Comparison of ENCODE assay signal across 8 cellular contexts in the genomic region with DNA sequence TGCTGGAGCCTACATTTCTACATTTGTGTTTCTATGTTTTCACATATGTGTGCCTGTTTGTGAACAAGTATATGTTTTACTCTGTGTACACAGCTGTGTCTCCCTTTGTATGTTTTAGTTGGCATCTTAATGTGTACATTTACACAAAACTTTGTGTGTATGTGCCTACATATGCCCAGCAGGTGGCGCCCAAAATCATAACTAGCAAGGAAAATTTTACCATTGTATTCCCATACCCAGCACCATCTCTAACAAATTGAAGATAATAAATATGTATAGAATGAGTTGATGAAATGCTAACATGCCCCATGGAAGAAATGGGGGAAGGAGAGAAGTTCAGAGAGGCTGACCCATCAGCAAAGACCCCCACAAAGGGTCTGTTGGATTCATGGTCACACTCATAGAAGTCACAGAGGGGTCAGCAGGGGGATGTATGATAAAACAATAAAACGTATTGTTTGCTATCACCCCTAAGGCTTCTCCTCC. TPM values are rescaled to one million over a fixed set of nuclear protein-coding genes. Genes with fewer than 3 reads are reported as not detected.
DNase-seq lines count a peak whose midpoint lies in the region; ATAC-seq and TF ChIP-seq lines count a peak whose summit lies in the region.

No MANE protein-coding gene starts in this region.

- no peak overlapping the region for H2BK120ac ChIP-seq in H9 (ENCODE audit: low read depth, low read length, poor library complexity, severe bottlenecking)

- H3K27ac ChIP-seq in H9 (ENCODE audit: insufficient read length, low read depth, low read length) = no peak overlapping the region
- H3K27ac ChIP-seq in right lobe of liver = no peak overlapping the region

- no peak overlapping the region for H3K4me3 Mint-ChIP-seq in H9
- H3K4me3 Mint-ChIP-seq in central memory CD8-positive, alpha-beta T cell = no peak overlapping the region

- H3K23me2 ChIP-seq in H9 (ENCODE audit: insufficient read length, low read depth, low read length, poor library complexity, severe bottlenecking) = no peaks in the 10 kb centered on the region

- no peaks in the 10 kb centered on the region for H3K27me3 ChIP-seq in H9 (ENCODE audit: insufficient read depth, low read length)
- no peaks in the 10 kb centered on the region for H3K27me3 ChIP-seq in right lobe of liver

- no peak for TF ChIP-seq POLR2A in right lobe of liver (IDR thresholded peaks at IDR 0.05)

- H3K9me3 ChIP-seq in H9 (ENCODE audit: control insufficient read depth, low read depth, low read length) (no peaks in the 10 kb centered on the region), right lobe of liver (no peaks in the 10 kb centered on the region)

- peaks cover 51% of the 10 kb centered on the region for H3K27me3 Mint-ChIP-seq in H9 (ENCODE audit: low read depth)
- no peaks in the 10 kb centered on the region for H3K27me3 Mint-ChIP-seq in central memory CD8-positive, alpha-beta T cell

- no peak overlapping the region for H2BK20ac ChIP-seq in H9 (ENCODE audit: low read depth, low read length, poor library complexity, severe bottlenecking)

- no peaks in the 10 kb centered on the region for H3K79me1 ChIP-seq in H9 (ENCODE audit: insufficient read depth, low read depth, low read length, poor library complexity, severe bottlenecking)

- H2BK15ac ChIP-seq in H9 (ENCODE audit: low read depth, low read length) = no peak overlapping the region

- peaks cover 3 to 7% (median 6%) of the 10 kb centered on the region in 3 experiments; a peak in 5 of 7 replicates for H3K36me3 Mint-ChIP-seq in H9 (ENCODE audit: insufficient read depth in 1 of 3, low read depth in 3 of 3)
- peaks cover 13% of the 10 kb centered on the region for H3K36me3 Mint-ChIP-seq in central memory CD8-positive, alpha-beta T cell (ENCODE audit: insufficient read depth)

- no peaks in the 10 kb centered on the region for H4K20me1 ChIP-seq in H9 (ENCODE audit: control insufficient read depth, insufficient read depth, insufficient read length)

- H3K27ac Mint-ChIP-seq in H9 = no peak overlapping the region
- H3K27ac Mint-ChIP-seq in central memory CD8-positive, alpha-beta T cell (ENCODE audit: low read depth) = no peak overlapping the region

- H3K18ac ChIP-seq in H9 (ENCODE audit: insufficient read length, low read depth, low read length) = no peak overlapping the region

- no peak overlapping the region for H3K56ac ChIP-seq in H9 (ENCODE audit: insufficient read length, low read depth, low read length)

- DNase-seq in Ammon's horn (ENCODE audit: low spot score) (peak; percentile 82), H9 (no peak), NCI-H345 (lab: John Stamatoyannopoulos, UW) (peak; percentile 68), right lobe of liver (peak; percentile 70 to 77 (median 72))
- DNase-seq in activated CD4-positive, CD25-positive, alpha-beta regulatory T cell treated with anti-CD3 and anti-CD28 coated beads, Interleukin-2, amount 50 U/mL, for 72 hours = peak; percentile 71
- DNase-seq in central memory CD8-positive, alpha-beta T cell (ENCODE audit: low spot score in 2 of 2) = peak; percentile 62 to 63
- peak; percentile 40 to 61 (median 52) for DNase-seq in stimulated activated CD4-positive, alpha-beta T cell treated with anti-CD3 and anti-CD28 coated beads, TNF-alpha, amount 100 ng/mL, for 4 hours (ENCODE audit: low read depth in 3 of 3)

- peaks cover 9 to 10% of the 10 kb centered on the region in 2 experiments for H3K9me3 Mint-ChIP-seq in H9
- peaks cover 7% of the 10 kb centered on the region for H3K9me3 Mint-ChIP-seq in central memory CD8-positive, alpha-beta T cell

- no peak overlapping the region for H3K4me2 ChIP-seq in H9 (ENCODE audit: insufficient read depth, insufficient read length, low read length)

- no peak overlapping the region for H4K91ac ChIP-seq in H9 (ENCODE audit: insufficient read length, low read depth, low read length)

- H3K4me3 ChIP-seq in right lobe of liver = no peak overlapping the region

- H3K23ac ChIP-seq in H9 (ENCODE audit: insufficient read length, low read depth, low read length) = no peak overlapping the region

- H3K36me3 ChIP-seq in right lobe of liver = no peaks in the 10 kb centered on the region

- H2BK5ac ChIP-seq in H9 (ENCODE audit: insufficient read length, low read length) = no peak overlapping the region

- no CpG with 5 or more reads among the region's 2 CpGs for WGBS in H9 (ENCODE audit: extremely low coverage, insufficient read length, low lambda C conversion rate)
- WGBS in right lobe of liver (ENCODE audit: insufficient coverage, low coverage, low lambda C conversion rate, missing lambda C conversion rate) = 15% methylated on average over 2 of the region's 2 CpGs

- no peak overlapping the region for H4K5ac ChIP-seq in H9 (ENCODE audit: insufficient read length, low read depth, low read length)

- H3K4me1 ChIP-seq in H9 (ENCODE audit: insufficient read depth, low read length) (peaks cover 7% of the 10 kb centered on the region; the same call in 1 of the 2 replicates), right lobe of liver (peaks cover 0 to 20% (median 8%) of the 10 kb centered on the region in 4 donors)

- intact Hi-C loops in right lobe of liver (cut with DNase I) = loop anchor here in 1 of 2 donors (10.0 kb wide), 2 partner anchors 99 to 239 kb away; no protein-coding TSS in a partner anchor

- no peak overlapping the region for H4K8ac ChIP-seq in H9 (replicated peaks; ENCODE audit: insufficient read length, low read depth, low read length)

- no peak overlapping the region for H2BK12ac ChIP-seq in H9 (ENCODE audit: insufficient read length, low read depth, low read length)

- H2AK5ac ChIP-seq in H9 (ENCODE audit: insufficient read length, low read length) = no peak overlapping the region

- TF ChIP-seq CTCF in H9 (conservative IDR thresholded peaks at IDR 0.05) (peak; percentile 91), right lobe of liver (IDR thresholded peaks at IDR 0.05) (peak; percentile 77 to 95 (median 80))

- no peak overlapping the region for H2AFZ ChIP-seq in H9 (ENCODE audit: low read length)

- H3K4me1 Mint-ChIP-seq in H9 = peaks cover 15 to 19% of the 10 kb centered on the region in 2 experiments
- peaks cover 41% of the 10 kb centered on the region for H3K4me1 Mint-ChIP-seq in central memory CD8-positive, alpha-beta T cell

- H3K79me2 ChIP-seq in H9 (ENCODE audit: insufficient read depth, low read length) = no peaks in the 10 kb centered on the region

- H3K14ac ChIP-seq in H9 (ENCODE audit: insufficient read depth, low read length) = no peak overlapping the region

- H3T11ph ChIP-seq in H9 (ENCODE audit: low read length) = no peak overlapping the region

- H3K9ac ChIP-seq in H9 (ENCODE audit: extremely low read depth, insufficient read length, low read length) = no peak overlapping the region

- H3K4ac ChIP-seq in H9 (ENCODE audit: low read depth, low read length) = no peak overlapping the region

- peak; percentile 62 for ATAC-seq in central memory CD8-positive, alpha-beta T cell (replicated peaks; ENCODE audit: extremely low read depth, poor library complexity, severe bottlenecking)
- ATAC-seq in right lobe of liver (peak; percentile 56 to 71 (median 63)), GM21786 (IDR thresholded peaks at IDR 0.05; ENCODE audit: unreplicated experiment) (no peak)

RNA-seq across cellular contexts. Expression of gene PKDCC, which starts 48.1 kb away (rescaled TPM):
- 134 and 135 TPM in 2 replicates for total RNA-seq in H9 (2021)
- 10 to 100 TPM in 4 of 6 experiments, 1 to 10 TPM in 2; 8.2 to 20.9 (median 12.3) TPM for total RNA-seq in right lobe of liver
